In the genomic region with DNA sequence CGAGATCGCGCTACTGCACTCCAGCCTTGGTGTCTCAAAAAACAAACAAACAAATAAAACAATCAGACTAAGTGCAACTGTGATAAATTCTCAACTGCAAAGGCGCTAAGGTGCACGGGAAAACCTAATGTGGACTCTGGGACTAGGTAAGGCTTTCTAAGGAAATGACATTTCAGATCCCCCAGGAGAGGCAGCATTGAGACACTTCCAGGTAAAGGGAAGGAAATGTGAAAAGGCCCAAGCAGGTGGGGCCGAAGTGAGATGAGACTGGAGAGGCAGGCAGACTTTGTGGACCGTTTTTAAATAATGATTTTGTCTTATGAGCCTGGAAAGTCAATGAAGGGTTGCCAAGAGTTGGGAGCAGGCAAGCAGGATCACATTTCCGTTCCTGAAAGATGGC, we compare ENCODE assay signal across 11 cellular contexts. TPM values are rescaled to one million over a fixed set of nuclear protein-coding genes. Genes with fewer than 3 reads are reported as not detected.
A peak's percentile ranks its signal among the peaks of the same experiment; 100 is the strongest.
DNase-seq lines count a peak whose midpoint lies in the region; ATAC-seq and TF ChIP-seq lines count a peak whose summit lies in the region.
"Had no signal": no experiment of that assay in that cellular context is flagged by ENCODE, and none has a peak within 500 bp of the region (broad histone marks: within the 10 kb centered on the region; RNA-seq: fewer than 3 reads in every experiment).

No MANE protein-coding gene starts in this region.

- H3K4me3 Mint-ChIP-seq in nephron, result peak overlapping the region; percentile 35 to 89 (median 57)
- no peak overlapping the region for H3K4me3 Mint-ChIP-seq in activated CD8-positive, alpha-beta T cell treated with anti-CD3 and anti-CD28 coated beads, Interleukin-2, amount 10 ng/mL, durations not matched to agents 7 days and 5 days

- H3K27me3 Mint-ChIP-seq in nephron (ENCODE audit: low read depth), result peaks cover 12% of the 10 kb centered on the region
- H3K27me3 Mint-ChIP-seq in activated CD8-positive, alpha-beta T cell treated with anti-CD3 and anti-CD28 coated beads, Interleukin-2, amount 10 ng/mL, durations not matched to agents 7 days and 5 days (ENCODE audit: low read depth), result peaks cover 35% of the 10 kb centered on the region

- no peak overlapping the region for H3K27ac ChIP-seq in HEK293 (ENCODE audit: extremely low read depth, low read depth, low read length)
- no peak overlapping the region for H3K27ac ChIP-seq in brain microvascular endothelial cell

- no peaks in the 10 kb centered on the region for H3K9me3 ChIP-seq in HEK293 (ENCODE audit: control insufficient read depth, insufficient read depth, low read depth, low read length)
- H3K9me3 ChIP-seq: thoracic aorta had no signal

- no peak for ATAC-seq in activated CD8-positive, alpha-beta T cell treated with anti-CD3 and anti-CD28 coated beads, Interleukin-2, amount 10 ng/mL, durations not matched to agents 7 days and 5 days
- no peak for ATAC-seq in HG03196 (IDR thresholded peaks at IDR 0.05; ENCODE audit: unreplicated experiment)

- POLR2A ChIA-PET in HEK293 (lab: Yijun Ruan, JAX), result interaction anchor here (1.3 kb wide), 1 partner anchor 85 kb away, joined by 4 read pairs; no protein-coding TSS in a partner anchor
- POLR2A ChIA-PET in activated CD8-positive, alpha-beta T cell treated with anti-CD3 and anti-CD28 coated beads, Interleukin-2, amount 10 ng/mL, durations not matched to agents 7 days and 5 days (lab: Charles Lee), result no interaction called here

- peaks cover 33% of the 10 kb centered on the region for H3K4me1 Mint-ChIP-seq in nephron
- H3K4me1 Mint-ChIP-seq in activated CD8-positive, alpha-beta T cell treated with anti-CD3 and anti-CD28 coated beads, Interleukin-2, amount 10 ng/mL, durations not matched to agents 7 days and 5 days (ENCODE audit: low read depth), result peaks cover 15% of the 10 kb centered on the region

- H3K9me3 Mint-ChIP-seq in nephron, result no peaks in the 10 kb centered on the region
- no peaks in the 10 kb centered on the region for H3K9me3 Mint-ChIP-seq in activated CD8-positive, alpha-beta T cell treated with anti-CD3 and anti-CD28 coated beads, Interleukin-2, amount 10 ng/mL, durations not matched to agents 7 days and 5 days (ENCODE audit: insufficient read depth)

- DNase-seq in NCI-H2196 (lab: John Stamatoyannopoulos, UW; ENCODE audit: unreplicated experiment) (peak; percentile 4), NCI-H2196 treated with DMSO at 0.1 percent for 48 hours (lab: John Stamatoyannopoulos, UW; ENCODE audit: unreplicated experiment) (no peak), brain microvascular endothelial cell (no peak), NAMALWA (ENCODE audit: low spot score) (no peak)
- no peak for DNase-seq in activated CD8-positive, alpha-beta T cell treated with anti-CD3 and anti-CD28 coated beads, Interleukin-2, amount 10 ng/mL, durations not matched to agents 7 days and 5 days
- DNase-seq: erythroblast, T1000 had no signal

- H3K36me3 Mint-ChIP-seq in nephron (ENCODE audit: low read depth), result no peaks in the 10 kb centered on the region
- H3K36me3 Mint-ChIP-seq in activated CD8-positive, alpha-beta T cell treated with anti-CD3 and anti-CD28 coated beads, Interleukin-2, amount 10 ng/mL, durations not matched to agents 7 days and 5 days (ENCODE audit: low read depth), result no peaks in the 10 kb centered on the region

- H3K36me3 ChIP-seq in HEK293 (ENCODE audit: control insufficient read depth in 2 of 2, insufficient read depth in 1 of 2, low read length in 2 of 2), result no peaks in the 10 kb centered on the region
- H3K36me3 ChIP-seq in brain microvascular endothelial cell (replicated peaks), result no peaks in the 10 kb centered on the region
- H3K36me3 ChIP-seq: thoracic aorta had no signal

- in situ Hi-C loops in brain microvascular endothelial cell (cut with HindIII; ENCODE audit: low pct_ligation_motif_present, low sequenced_read_pairs), result no loop called here

- peak overlapping the region; percentile 79 to 89 (median 86) for H3K27ac Mint-ChIP-seq in nephron
- no peak overlapping the region for H3K27ac Mint-ChIP-seq in activated CD8-positive, alpha-beta T cell treated with anti-CD3 and anti-CD28 coated beads, Interleukin-2, amount 10 ng/mL, durations not matched to agents 7 days and 5 days

- no peak overlapping the region for H3K4me3 ChIP-seq in HEK293 (ENCODE audit: low read depth, low read length)
- H3K4me3 ChIP-seq in brain microvascular endothelial cell (ENCODE audit: low read depth, low read length), result no peak overlapping the region

- CTCF ChIA-PET in HEK293 (lab: Yijun Ruan, JAX), result interaction anchor here (0.6 to 3.2 kb wide), 13 partner anchors 11 to 437 kb away, joined by 3 to 23 read pairs (median 5); partner anchors contain the start of gene PTAR1
- CTCF ChIA-PET in activated CD8-positive, alpha-beta T cell treated with anti-CD3 and anti-CD28 coated beads, Interleukin-2, amount 10 ng/mL, durations not matched to agents 7 days and 5 days (lab: Charles Lee), result interaction anchor here (0.9 to 2.5 kb wide), 4 partner anchors 14 to 244 kb away, joined by 3 to 11 read pairs (median 9); no protein-coding TSS in a partner anchor

- TF ChIP-seq CTCF in HEK293 (tag by site-specific recombination; IDR thresholded peaks at IDR 0.05) (no peak), brain microvascular endothelial cell (IDR thresholded peaks at IDR 0.05; ENCODE audit: low read depth, low read length, missing control alignments) (peak; percentile 15), nephron (IDR thresholded peaks at IDR 0.05; ENCODE audit: unreplicated experiment in 3 of 3) (peak in 1 of 3 experiments; percentile 21)

- H3K27me3 ChIP-seq in brain microvascular endothelial cell (replicated peaks), result no peaks in the 10 kb centered on the region

- H3K4me1 ChIP-seq in HEK293 (ENCODE audit: control insufficient read depth, insufficient read depth, low read length), result 0 out of 2 replicates have a peak, but pooled peaks cover 3% of the 10 kb centered on the region

TF ChIP-seq in HEK293, 187 proteins besides CTCF, POLR2A, EP300 and RAD21:
- TF ChIP-seq KLF9 (tag by site-specific recombination; IDR thresholded peaks at IDR 0.05; ENCODE audit: low read depth) (no peak), ZEB2 (tag by site-specific recombination; IDR thresholded peaks at IDR 0.05) (no peak), ZNF529 (tag by site-specific recombination; IDR thresholded peaks at IDR 0.05; ENCODE audit: insufficient replicate concordance) (no peak), ZNF274 (IDR thresholded peaks at IDR 0.05; ENCODE audit: low read length) (no peak), ZNF274 (tag by site-specific recombination; IDR thresholded peaks at IDR 0.05; ENCODE audit: borderline replicate concordance) (no peak), ZNF768 (tag by site-specific recombination; IDR thresholded peaks at IDR 0.05) (no peak), YY2 (tag by site-specific recombination; IDR thresholded peaks at IDR 0.05) (no peak), ZFP37 (tag by site-specific recombination; IDR thresholded peaks at IDR 0.05) (no peak), SETDB1 (IDR thresholded peaks at IDR 0.05; ENCODE audit: insufficient read length, low read length) (peak; percentile 9)
- TF ChIP-seq, protein P1, sequence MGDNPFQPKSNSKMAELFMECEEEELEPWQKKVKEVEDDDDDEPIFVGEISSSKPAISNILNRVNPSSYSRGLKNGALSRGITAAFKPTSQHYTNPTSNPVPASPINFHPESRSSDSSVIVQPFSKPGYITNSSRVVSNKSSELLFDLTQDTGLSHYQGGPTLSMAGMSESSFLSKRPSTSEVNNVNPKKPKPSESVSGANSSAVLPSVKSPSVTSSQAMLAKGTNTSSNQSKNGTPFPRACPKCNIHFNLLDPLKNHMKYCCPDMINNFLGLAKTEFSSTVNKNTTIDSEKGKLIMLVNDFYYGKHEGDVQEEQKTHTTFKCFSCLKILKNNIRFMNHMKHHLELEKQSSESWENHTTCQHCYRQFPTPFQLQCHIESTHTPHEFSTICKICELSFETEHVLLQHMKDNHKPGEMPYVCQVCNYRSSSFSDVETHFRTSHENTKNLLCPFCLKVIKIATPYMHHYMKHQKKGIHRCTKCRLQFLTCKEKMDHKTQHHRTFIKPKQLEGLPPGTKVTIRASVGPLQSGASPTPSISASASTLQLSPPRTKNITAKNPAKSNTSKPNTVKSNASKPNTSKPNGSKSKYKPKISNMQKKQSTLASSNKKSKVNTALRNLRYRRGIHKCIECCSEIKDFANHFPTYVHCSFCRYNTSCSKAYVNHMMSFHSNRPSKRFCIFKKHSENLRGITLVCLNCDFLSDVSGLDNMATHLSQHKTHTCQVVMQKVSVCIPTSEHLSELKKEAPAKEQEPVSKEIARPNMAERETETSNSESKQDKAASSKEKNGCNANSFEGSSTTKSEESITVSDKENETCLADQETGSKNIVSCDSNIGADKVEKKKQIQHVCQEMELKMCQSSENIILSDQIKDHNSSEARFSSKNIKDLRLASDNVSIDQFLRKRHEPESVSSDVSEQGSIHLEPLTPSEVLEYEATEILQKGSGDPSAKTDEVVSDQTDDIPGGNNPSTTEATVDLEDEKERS (tag by site-specific recombination; IDR thresholded peaks at IDR 0.05), result no peak
- TF ChIP-seq, protein P2, sequence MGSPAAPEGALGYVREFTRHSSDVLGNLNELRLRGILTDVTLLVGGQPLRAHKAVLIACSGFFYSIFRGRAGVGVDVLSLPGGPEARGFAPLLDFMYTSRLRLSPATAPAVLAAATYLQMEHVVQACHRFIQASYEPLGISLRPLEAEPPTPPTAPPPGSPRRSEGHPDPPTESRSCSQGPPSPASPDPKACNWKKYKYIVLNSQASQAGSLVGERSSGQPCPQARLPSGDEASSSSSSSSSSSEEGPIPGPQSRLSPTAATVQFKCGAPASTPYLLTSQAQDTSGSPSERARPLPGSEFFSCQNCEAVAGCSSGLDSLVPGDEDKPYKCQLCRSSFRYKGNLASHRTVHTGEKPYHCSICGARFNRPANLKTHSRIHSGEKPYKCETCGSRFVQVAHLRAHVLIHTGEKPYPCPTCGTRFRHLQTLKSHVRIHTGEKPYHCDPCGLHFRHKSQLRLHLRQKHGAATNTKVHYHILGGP (tag by site-specific recombination; IDR thresholded peaks at IDR 0.05), result 0 out of 2 replicates have a peak, but pooled peaks have one; percentile 39

RNA-seq across cellular contexts. Expression of gene APBA1, which starts 1.9 kb away (rescaled TPM):
- total RNA-seq in activated CD8-positive, alpha-beta T cell treated with anti-CD3 and anti-CD28 coated beads, Interleukin-2, amount 10 ng/mL, durations not matched to agents 7 days and 5 days, result under 1 TPM; 0.13 TPM
